ENCODE assay signal across 16 cellular contexts in the genomic region with DNA sequence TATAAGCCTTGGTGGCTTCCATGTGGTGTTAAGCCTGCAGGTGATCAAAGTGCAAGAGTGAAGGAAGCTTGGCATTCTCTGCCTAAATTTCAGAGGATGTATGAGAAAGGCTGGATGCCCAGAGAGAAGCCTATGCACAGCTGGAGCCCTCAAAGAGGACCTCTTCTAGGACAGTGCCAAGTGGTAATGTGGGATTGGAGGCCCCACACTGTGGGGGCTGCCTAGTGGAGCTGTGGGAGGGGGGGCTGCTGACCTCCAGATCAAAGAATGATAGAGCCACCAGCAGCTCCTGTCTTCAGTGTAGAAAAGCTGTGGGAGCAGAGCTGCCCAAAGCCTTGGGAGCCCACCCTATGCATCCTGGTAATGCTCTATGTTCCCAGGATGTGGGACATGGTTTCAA.
DNase-seq lines count a peak whose midpoint lies in the region; ATAC-seq, FAIRE-seq and TF ChIP-seq lines count a peak whose summit lies in the region.
"Had no signal": no experiment of that assay in that cellular context is flagged by ENCODE, and none has a peak within 500 bp of the region (broad histone marks: within the 10 kb centered on the region; RNA-seq: fewer than 3 reads in every experiment).

No MANE protein-coding gene starts in this region.

- intact Hi-C loops in esophagus muscularis mucosa (cut with DNase I) = no loop called here
- intact Hi-C loops in sigmoid colon (cut with DNase I) = no loop called here

- H3K4me3 ChIP-seq in A549 (no peak overlapping the region), Karpas-422 (ENCODE audit: low read length) (no peak overlapping the region), esophagus muscularis mucosa (no peak overlapping the region), sigmoid colon (no peak overlapping the region)
- H3K4me3 ChIP-seq: BLaER1 had no signal

- no peak for TF ChIP-seq RAD21 in A549 (conservative IDR thresholded peaks at IDR 0.05 in 1 of 2, IDR thresholded peaks at IDR 0.05 in 1 of 2)

- FAIRE-seq in A549 (lab: Jason Lieb, UNC) = no peak

- peak; percentile 55 to 81 for ATAC-seq in A549
- ATAC-seq: PC-3 had no signal

- H3K9me2 ChIP-seq in Karpas-422 (replicated peaks; ENCODE audit: insufficient read depth, low read length) = no peaks in the 10 kb centered on the region

- H3K4me1 ChIP-seq in A549 (no peaks in the 10 kb centered on the region), Karpas-422 (ENCODE audit: low read length) (no peaks in the 10 kb centered on the region), esophagus muscularis mucosa (no peaks in the 10 kb centered on the region), sigmoid colon (no peaks in the 10 kb centered on the region)
- H3K4me1 ChIP-seq: BLaER1 had no signal

- TF ChIP-seq EP300 in A549 (IDR thresholded peaks at IDR 0.05) = no peak
- no peak for TF ChIP-seq EP300 in esophagus muscularis mucosa (IDR thresholded peaks at IDR 0.05)
- no peak for TF ChIP-seq EP300 in sigmoid colon (IDR thresholded peaks at IDR 0.05)

- H3K27me3 ChIP-seq in Karpas-422 (ENCODE audit: low read length) (no peaks in the 10 kb centered on the region), esophagus muscularis mucosa (peaks cover 0 to 75% (median 5%) of the 10 kb centered on the region in 4 donors), sigmoid colon (peaks cover 0 to 44% (median 4%) of the 10 kb centered on the region in 3 donors)
- H3K27me3 ChIP-seq: BLaER1 had no signal

- TF ChIP-seq POLR2A in A549 (IDR thresholded peaks at IDR 0.05; ENCODE audit: low read length) = no peak
- TF ChIP-seq POLR2A in esophagus muscularis mucosa (IDR thresholded peaks at IDR 0.05; ENCODE audit: low read depth) = no peak
- TF ChIP-seq POLR2A in sigmoid colon (IDR thresholded peaks at IDR 0.05) = no peak

- peaks cover 53% of the 10 kb centered on the region for H3K9me3 ChIP-seq in A549
- H3K9me3 ChIP-seq in Karpas-422 (ENCODE audit: low read length) = peaks cover 53% of the 10 kb centered on the region
- H3K9me3 ChIP-seq in esophagus muscularis mucosa = no peaks in the 10 kb centered on the region
- H3K9me3 ChIP-seq in sigmoid colon = peaks cover 0 to 9% (median 0%) of the 10 kb centered on the region in 4 donors
- H3K9me3 ChIP-seq: BLaER1 had no signal

- DNase-seq in A549 (ENCODE audit: low read depth in 1 of 2, low spot score in 1 of 2) = peak in 1 of 2 experiments; percentile 64
- peak; percentile 38 for DNase-seq in Karpas-422
- peak; percentile 94 for DNase-seq in esophagus muscularis mucosa (ENCODE audit: extremely low spot score)
- peak; percentile 67 for DNase-seq in sigmoid colon
- DNase-seq in NCI-H1436 (lab: John Stamatoyannopoulos, UW) = no peak
- no peak for DNase-seq in ecto neural progenitor cell (ENCODE audit: low spot score)
- DNase-seq in NCI-H774 (lab: John Stamatoyannopoulos, UW) = no peak
- DNase-seq: CD8-positive, alpha-beta memory T cell; H7; IMR-90; NCI-H1048; NCI-H1694; NCI-H345; NCI-H69 had no signal

- no peaks in the 10 kb centered on the region for H3K36me3 ChIP-seq in Karpas-422 (ENCODE audit: insufficient read depth, low read length)
- H3K36me3 ChIP-seq in esophagus muscularis mucosa = no peaks in the 10 kb centered on the region
- no peaks in the 10 kb centered on the region for H3K36me3 ChIP-seq in sigmoid colon
- H3K36me3 ChIP-seq: BLaER1 had no signal

- H3K4me2 ChIP-seq in A549 (no peak overlapping the region), Karpas-422 (ENCODE audit: low read depth, low read length, poor library complexity, severe bottlenecking) (no peak overlapping the region)
- H3K4me2 ChIP-seq: BLaER1 had no signal

- no peak for TF ChIP-seq CTCF in A549 (IDR thresholded peaks at IDR 0.05)
- no peak for TF ChIP-seq CTCF in esophagus muscularis mucosa (IDR thresholded peaks at IDR 0.05)
- TF ChIP-seq CTCF in sigmoid colon (IDR thresholded peaks at IDR 0.05) = no peak

- H3K9ac ChIP-seq in Karpas-422 (ENCODE audit: low read length) = no peak overlapping the region
- H3K9ac ChIP-seq: BLaER1 had no signal

- H3K79me2 ChIP-seq in Karpas-422 (ENCODE audit: low read length) = no peaks in the 10 kb centered on the region

- CTCF ChIA-PET in A549 (lab: Yijun Ruan, JAX) = no interaction called here

- no peaks in the 10 kb centered on the region for H4K20me1 ChIP-seq in Karpas-422 (ENCODE audit: insufficient read depth, low read depth, low read length)
- H4K20me1 ChIP-seq: BLaER1 had no signal

- H2AFZ ChIP-seq in Karpas-422 (ENCODE audit: low read length) = no peak overlapping the region

- H3K27ac ChIP-seq in A549 (no peak overlapping the region), Karpas-422 (ENCODE audit: low read length) (no peak overlapping the region), esophagus muscularis mucosa (replicated peaks in 1 of 4) (no peak overlapping the region), sigmoid colon (no peak overlapping the region)
- H3K27ac ChIP-seq: BLaER1 had no signal

- POLR2A ChIA-PET in A549 (lab: Yijun Ruan, JAX) = no interaction called here

TF ChIP-seq in A549, 52 proteins besides CTCF, POLR2A, EP300 and RAD21:
- TF ChIP-seq JUN (IDR thresholded peaks at IDR 0.05) = no peak
- peak; percentile 76; the same call in 1 of the 2 replicates for TF ChIP-seq TFCP2L1 (CRISPR knock-in tag; IDR thresholded peaks at IDR 0.05)
- TF ChIP-seq FOSB (CRISPR knock-in tag; IDR thresholded peaks at IDR 0.05) = 0 out of 2 replicates have a peak, but pooled peaks have one; percentile 22
- no peak for TF ChIP-seq CEBPB (IDR thresholded peaks at IDR 0.05)
- TF ChIP-seq CHD4 (IDR thresholded peaks at IDR 0.05; ENCODE audit: borderline replicate concordance) = no peak

Comparison
In these comparisons a context has a peak if more than half of its experiments do, and no peak if none do; other contexts are left out.
1. DNase-seq: peak in Karpas-422 (single experiment), esophagus muscularis mucosa (single experiment) and sigmoid colon (single experiment); none in NCI-H1436 (single experiment), ecto neural progenitor cell (single experiment) and NCI-H774 (single experiment).